Comparison of ENCODE assay signal across 1 cellular context in the genomic region with DNA sequence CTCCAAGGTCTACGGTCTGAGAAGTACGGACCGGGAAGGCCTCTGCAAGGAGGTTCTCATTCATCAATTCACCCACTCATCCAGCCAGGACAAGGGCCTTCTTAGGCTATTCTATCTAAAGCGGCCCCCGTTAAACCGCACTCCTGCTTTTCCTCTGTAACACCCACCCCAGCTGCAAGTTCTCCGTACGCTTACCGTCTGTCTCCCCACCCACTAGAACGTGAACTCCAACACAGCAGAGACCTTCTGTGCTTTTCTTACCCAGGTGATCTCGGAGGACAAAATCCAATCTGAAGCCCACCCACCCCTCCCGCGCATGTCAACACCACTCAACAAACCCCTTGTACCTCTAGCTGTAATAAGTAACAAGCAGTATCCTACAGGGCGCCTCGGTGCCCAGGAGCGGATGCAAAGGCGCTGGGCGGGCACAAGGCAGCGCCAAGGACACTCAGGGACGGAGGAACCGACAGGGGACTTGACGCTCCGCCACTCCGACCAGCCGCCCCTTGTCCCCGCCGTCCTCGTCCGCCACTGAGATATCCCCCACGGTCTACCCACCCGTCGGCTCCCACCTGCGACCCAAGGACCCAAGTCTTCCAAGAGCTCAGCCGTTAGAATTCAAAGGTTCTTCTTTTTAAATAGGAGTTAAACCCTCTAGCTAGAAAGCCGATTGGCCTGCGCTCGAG.
TF ChIP-seq lines count a peak whose summit lies in the region.

A gene (minus strand): TSS at position 620 of the 686 bp plus-strand sequence. CDS start 4,018 bp downstream, outside the sequence.

TF ChIP-seq in PFSK-1, 5 proteins besides CTCF, POLR2A, EP300 and RAD21 (continued from another document):
- no peak for TF ChIP-seq TAF1 (IDR thresholded peaks at IDR 0.05; ENCODE audit: borderline replicate concordance, insufficient read depth, low read length)
- TF ChIP-seq FOXP2 (optimal IDR thresholded peaks at IDR 0.05; ENCODE audit: borderline replicate concordance, extremely low read depth, extremely low read length, insufficient read depth) = no peak
- peak; percentile 49; the same call in 1 of the 2 replicates for TF ChIP-seq POLR2AphosphoS5 (IDR thresholded peaks at IDR 0.05; ENCODE audit: low read depth, low read length)
- TF ChIP-seq SIN3A (IDR thresholded peaks at IDR 0.05; ENCODE audit: borderline replicate concordance, insufficient read depth, low read length) = peak; percentile 91; the same call in 1 of the 2 replicates
